8 cellular contexts compared by ENCODE assay signal in the genomic region with DNA sequence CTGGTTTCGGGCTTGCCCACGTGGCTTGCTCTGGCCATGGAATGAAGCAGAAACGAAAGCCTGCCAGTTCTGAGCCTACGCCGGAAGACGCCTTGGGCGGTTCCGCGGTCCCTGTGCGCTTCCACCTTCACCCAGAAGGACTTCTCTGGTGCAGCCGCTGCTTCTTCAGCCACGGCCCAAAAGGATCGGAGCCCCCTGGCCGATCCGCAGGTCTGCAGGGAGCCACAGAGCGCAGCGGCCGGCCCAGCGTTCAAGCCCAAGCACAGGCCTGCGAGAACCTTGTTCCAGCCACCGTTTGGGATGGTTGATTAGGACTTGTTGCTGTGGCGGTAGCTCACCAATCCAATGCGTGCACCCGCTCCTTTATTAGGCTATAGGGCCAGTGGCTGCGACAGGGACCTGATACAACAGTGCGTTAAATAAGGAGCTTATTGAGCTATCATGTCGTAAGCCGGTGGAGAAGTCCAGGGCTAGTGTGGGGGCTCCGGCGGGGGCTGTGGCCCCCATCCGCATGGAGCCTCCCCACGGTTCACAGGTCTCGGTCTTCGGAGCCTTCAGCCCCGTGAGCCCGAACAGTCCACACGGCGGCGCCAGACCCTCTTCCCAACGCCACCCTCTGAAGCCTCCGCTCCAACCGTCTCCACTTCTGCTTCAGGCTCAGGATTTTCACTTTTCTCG.
DNase-seq lines count a peak whose midpoint lies in the region; ATAC-seq and TF ChIP-seq lines count a peak whose summit lies in the region.

No MANE protein-coding gene starts in this region.

- no peak for ATAC-seq in GM18867 (IDR thresholded peaks at IDR 0.05; ENCODE audit: unreplicated experiment)

- H3K27ac ChIP-seq in BLaER1 (peak overlapping the region; percentile 83), HUES48 (ENCODE audit: low read depth, low read length) (no peak overlapping the region)

- peak overlapping the region; percentile 92 for H3K4me2 ChIP-seq in BLaER1

- DNase-seq in activated T-cell treated with anti-CD3 and anti-CD28 coated beads for 48 hours (ENCODE audit: low read depth) (peak; percentile 46), foreskin fibroblast (peak in 1 of 2 donors; percentile 50), posterior cingulate gyrus (peak in 7 of 10 donors; percentile 47 to 93 (median 68)), NCI-H1930 (lab: John Stamatoyannopoulos, UW) (no peak), NCI-H187 (lab: John Stamatoyannopoulos, UW) (no peak)

- H3K9me3 ChIP-seq in BLaER1 (no peaks in the 10 kb centered on the region), HUES48 (ENCODE audit: control insufficient read depth, insufficient read depth, low read length) (no peaks in the 10 kb centered on the region)

- H3K27me3 ChIP-seq in BLaER1 (no peaks in the 10 kb centered on the region), HUES48 (ENCODE audit: control insufficient read depth, insufficient read depth, low read length) (peaks cover 7% of the 10 kb centered on the region)

- H3K4me1 ChIP-seq in BLaER1: peaks cover 52% of the 10 kb centered on the region
- H3K4me1 ChIP-seq in HUES48 (ENCODE audit: control insufficient read depth, insufficient read depth, low read length): peaks cover 4% of the 10 kb centered on the region; the same call in 1 of the 2 replicates

- TF ChIP-seq CTCF in foreskin fibroblast (IDR thresholded peaks at IDR 0.05; ENCODE audit: low read depth, low read length): peak; percentile 43

- intact Hi-C loops in posterior cingulate gyrus (cut with DNase I): no loop called here

- no peaks in the 10 kb centered on the region for H3K36me3 ChIP-seq in BLaER1
- no peaks in the 10 kb centered on the region for H3K36me3 ChIP-seq in HUES48 (ENCODE audit: control insufficient read depth, insufficient read depth, low read length)

- peak overlapping the region; percentile 75 for H3K9ac ChIP-seq in BLaER1
- H3K9ac ChIP-seq in HUES48 (ENCODE audit: low read depth, low read length): no peak overlapping the region

- H3K4me3 ChIP-seq in BLaER1 (peak overlapping the region; percentile 65), HUES48 (ENCODE audit: low read depth, low read length) (peak overlapping the region; percentile 39; the same call in 1 of the 2 replicates), foreskin fibroblast (ENCODE audit: low read depth in 1 of 2, low read length in 2 of 2) (no peak overlapping the region)

- H4K20me1 ChIP-seq in BLaER1: no peaks in the 10 kb centered on the region

Comparison
In these comparisons a context has a peak if more than half of its experiments do, and no peak if none do; other contexts are left out.
1. H3K4me3 ChIP-seq: peak in BLaER1 (single experiment) and HUES48 (single experiment); none in foreskin fibroblast (0 of 2).
2. DNase-seq: peak in activated T-cell treated with anti-CD3 and anti-CD28 coated beads for 48 hours (single experiment) and posterior cingulate gyrus (7 of 10); none in NCI-H1930 (0 of 2) and NCI-H187 (0 of 2).